ENCODE assay signal across 8 cellular contexts in the genomic region with DNA sequence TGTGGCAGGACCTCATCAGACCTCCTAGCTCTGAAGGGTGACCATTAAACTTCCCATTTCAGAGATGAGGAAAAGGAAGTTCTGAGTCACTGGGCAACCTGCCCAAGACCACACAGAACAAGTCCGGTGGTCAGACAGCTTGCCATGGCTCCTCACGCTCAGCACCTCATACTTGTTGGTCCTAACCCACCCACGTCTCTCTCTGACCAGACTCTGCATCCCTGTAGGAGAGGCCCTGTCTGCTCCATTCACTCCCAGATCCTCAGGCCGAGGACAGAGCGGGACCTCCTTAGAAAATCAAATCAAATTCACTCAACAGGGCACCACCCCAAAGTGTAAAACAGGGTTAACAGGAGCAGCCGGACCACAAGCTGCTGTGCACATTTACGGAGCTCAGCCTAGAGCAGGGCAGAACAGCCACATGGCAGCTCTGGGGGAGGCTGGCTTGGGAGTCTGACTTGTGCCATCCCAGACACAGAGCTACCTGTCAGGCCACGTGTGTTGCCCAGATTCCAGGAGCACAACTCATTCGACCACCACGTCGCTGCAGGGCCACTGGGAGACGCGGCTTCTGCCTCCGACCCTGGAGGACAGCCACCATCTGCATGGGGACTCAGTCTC. TPM values are rescaled to one million over a fixed set of nuclear protein-coding genes. Genes with fewer than 3 reads are reported as not detected.
DNase-seq lines count a peak whose midpoint lies in the region; ATAC-seq and TF ChIP-seq lines count a peak whose summit lies in the region.

No MANE protein-coding gene starts in this region.

- peak; percentile 33 for DNase-seq in AG04449 (ENCODE audit: low read depth, low spot score)
- DNase-seq in HS-5 (ENCODE audit: low read depth), result peak; percentile 67
- no peak for DNase-seq in activated CD8-positive, alpha-beta T cell treated with anti-CD3 and anti-CD28 coated beads for 36 hours
- peak in 28 of 42 donors; percentile 15 to 70 (median 40) for DNase-seq in head of caudate nucleus
- DNase-seq in progenitor cell of endocrine pancreas (ENCODE audit: low spot score, unreplicated experiment), result no peak
- no peak for DNase-seq in GM13977 (ENCODE audit: low spot score)
- no peak for DNase-seq in H7

- peaks cover 11% of the 10 kb centered on the region for H3K27me3 Mint-ChIP-seq in activated CD8-positive, alpha-beta T cell treated with anti-CD3 and anti-CD28 coated beads for 36 hours
- peaks cover 10% of the 10 kb centered on the region for H3K27me3 Mint-ChIP-seq in progenitor cell of endocrine pancreas

- H3K4me3 ChIP-seq in AG04449 (ENCODE audit: low read depth, low read length), result peak overlapping the region; percentile 57
- no peak overlapping the region; the same call in 1 of the 2 replicates for H3K4me3 ChIP-seq in H7 (ENCODE audit: insufficient read depth, low read depth, low read length)

- intact Hi-C loops in activated CD8-positive, alpha-beta T cell treated with anti-CD3 and anti-CD28 coated beads for 36 hours (cut with micrococcal nuclease), result no loop called here
- intact Hi-C loops in head of caudate nucleus (cut with DNase I), result no loop called here

- H3K27ac Mint-ChIP-seq in activated CD8-positive, alpha-beta T cell treated with anti-CD3 and anti-CD28 coated beads for 36 hours, result peak overlapping the region; percentile 24
- H3K27ac Mint-ChIP-seq in progenitor cell of endocrine pancreas, result peak overlapping the region; percentile 73

- peak overlapping the region; percentile 75 for H3K4me3 Mint-ChIP-seq in activated CD8-positive, alpha-beta T cell treated with anti-CD3 and anti-CD28 coated beads for 36 hours
- peak overlapping the region; percentile 78 for H3K4me3 Mint-ChIP-seq in progenitor cell of endocrine pancreas (ENCODE audit: low read depth)

- peaks cover 13% of the 10 kb centered on the region for H3K27me3 ChIP-seq in H7 (ENCODE audit: control insufficient read depth, insufficient read depth, low read length)

- CTCF ChIA-PET in AG04449 (lab: Yijun Ruan, JAX), result interaction anchor here (1.1 to 2.2 kb wide), 3 partner anchors 14 to 167 kb away, joined by 3 to 8 read pairs (median 5); no protein-coding TSS in a partner anchor
- CTCF ChIA-PET in activated CD8-positive, alpha-beta T cell treated with anti-CD3 and anti-CD28 coated beads for 36 hours (lab: Charles Lee), result interaction anchor here (1.2 kb wide), 1 partner anchor 164 kb away, joined by 5 read pairs; no protein-coding TSS in a partner anchor

- no peak for TF ChIP-seq CTCF in AG04449 (IDR thresholded peaks at IDR 0.05; ENCODE audit: insufficient read depth, low read length, missing control alignments)
- no peak for TF ChIP-seq CTCF in activated CD8-positive, alpha-beta T cell treated with anti-CD3 and anti-CD28 coated beads for 36 hours (IDR thresholded peaks at IDR 0.05)
- no peak for TF ChIP-seq CTCF in progenitor cell of endocrine pancreas (IDR thresholded peaks at IDR 0.05; ENCODE audit: unreplicated experiment)
- no peak for TF ChIP-seq CTCF in GM13977 (IDR thresholded peaks at IDR 0.05; ENCODE audit: extremely low read depth, insufficient read depth, missing control alignments)

- ATAC-seq in activated CD8-positive, alpha-beta T cell treated with anti-CD3 and anti-CD28 coated beads for 36 hours, result no peak
- no peak for ATAC-seq in GM19455 (IDR thresholded peaks at IDR 0.05; ENCODE audit: unreplicated experiment)

- peaks cover 65% of the 10 kb centered on the region for H3K4me1 Mint-ChIP-seq in activated CD8-positive, alpha-beta T cell treated with anti-CD3 and anti-CD28 coated beads for 36 hours (ENCODE audit: low read depth)
- H3K4me1 Mint-ChIP-seq in progenitor cell of endocrine pancreas (ENCODE audit: low read depth), result peaks cover 29% of the 10 kb centered on the region

- POLR2A ChIA-PET in AG04449 (lab: Yijun Ruan, JAX), result interaction anchor here (1.3 kb wide), 1 partner anchor 32 kb away, joined by 4 read pairs; no protein-coding TSS in a partner anchor
- POLR2A ChIA-PET in activated CD8-positive, alpha-beta T cell treated with anti-CD3 and anti-CD28 coated beads for 36 hours (lab: Charles Lee), result interaction anchor here (0.6 kb wide), 1 partner anchor 120 kb away, joined by 3 read pairs; no protein-coding TSS in a partner anchor

- H3K9me3 Mint-ChIP-seq in activated CD8-positive, alpha-beta T cell treated with anti-CD3 and anti-CD28 coated beads for 36 hours, result peaks cover 1% of the 10 kb centered on the region
- no peaks in the 10 kb centered on the region for H3K9me3 Mint-ChIP-seq in progenitor cell of endocrine pancreas (ENCODE audit: low read depth)

- peaks cover 35% of the 10 kb centered on the region for H3K36me3 Mint-ChIP-seq in activated CD8-positive, alpha-beta T cell treated with anti-CD3 and anti-CD28 coated beads for 36 hours (ENCODE audit: low read depth)
- H3K36me3 Mint-ChIP-seq in progenitor cell of endocrine pancreas (ENCODE audit: insufficient read depth), result peaks cover 18% of the 10 kb centered on the region

- in situ Hi-C loops in GM13977 (cut with MboI; ENCODE audit: low pct_unique_long_range_greater_than_20kb, low sequenced_read_pairs, unreplicated experiment), result no loop called here

- peaks cover 10% of the 10 kb centered on the region for H3K36me3 ChIP-seq in H7 (replicated peaks; ENCODE audit: control insufficient read depth, insufficient read depth, low read length)

RNA-seq across cellular contexts. Expression of gene MIER2, which starts 1.7 kb away (rescaled TPM):
- total RNA-seq in activated CD8-positive, alpha-beta T cell treated with anti-CD3 and anti-CD28 coated beads for 36 hours, result 10 to 100 TPM; 20.0 to 20.4 TPM
- 42.6 and 46.7 TPM in 2 replicates for total RNA-seq in progenitor cell of endocrine pancreas
- 43.4 and 49.6 TPM in 2 replicates for total RNA-seq in H7 (2014; rRNA removed; shearing (Covaris generic))

RNA-seq across cellular contexts. Expression of gene PLPP2, which starts 51.7 kb away (rescaled TPM):
- total RNA-seq in activated CD8-positive, alpha-beta T cell treated with anti-CD3 and anti-CD28 coated beads for 36 hours, result under 1 TPM in 1 of 2 experiments, not detected in 1; 0.36 TPM
- total RNA-seq in progenitor cell of endocrine pancreas, result 46.3 and 52.7 TPM in 2 replicates
- total RNA-seq in H7 (2014; rRNA removed; shearing (Covaris generic)), result 77.9 and 98.2 TPM in 2 replicates

Comparison
In these comparisons a context has a peak if more than half of its experiments do, and no peak if none do; other contexts are left out.
1. DNase-seq: peak in AG04449 (single experiment), HS-5 (single experiment) and head of caudate nucleus (28 of 42); none in activated CD8-positive, alpha-beta T cell treated with anti-CD3 and anti-CD28 coated beads for 36 hours (single experiment), progenitor cell of endocrine pancreas (single experiment), GM13977 (single experiment) and H7 (single experiment).
2. RNA of gene PLPP2, which starts 51.7 kb away (total RNA-seq): 77.9 to 98.2 TPM in H7 and 46.3 to 52.7 TPM in progenitor cell of endocrine pancreas; 0.36 TPM in activated CD8-positive, alpha-beta T cell treated with anti-CD3 and anti-CD28 coated beads for 36 hours; every median in the first group is over 10 times any median in the second.